In genomic region chr12:125185311-125185739, GRCh38 we compare ENCODE assay signal across 13 cellular contexts. TPM values are rescaled to one million over a fixed set of nuclear protein-coding genes. Genes with fewer than 3 reads are reported as not detected.
DNase-seq lines count a peak whose midpoint lies in the region; ATAC-seq and TF ChIP-seq lines count a peak whose summit lies in the region.
"Had no signal": no experiment of that assay in that cellular context is flagged by ENCODE, and none has a peak within 500 bp of the region (broad histone marks: within the 10 kb centered on the region; RNA-seq: fewer than 3 reads in every experiment).

No MANE protein-coding gene starts in this region.

- H3K36me3 ChIP-seq in SK-N-SH (replicated peaks in 1 of 2; ENCODE audit: control insufficient read depth in 1 of 2, insufficient read depth in 2 of 2, low read length in 1 of 2) = no peaks in the 10 kb centered on the region
- no peaks in the 10 kb centered on the region for H3K36me3 ChIP-seq in brain microvascular endothelial cell (replicated peaks)
- H3K36me3 ChIP-seq: ovary had no signal

- peaks cover 40% of the 10 kb centered on the region for H3K4me1 Mint-ChIP-seq in neural crest cell

- peaks cover 3% of the 10 kb centered on the region for H3F3A ChIP-seq in SK-N-SH (replicated peaks; ENCODE audit: insufficient read depth)

- no peak overlapping the region for H3K27ac Mint-ChIP-seq in neural crest cell (ENCODE audit: unreplicated experiment)
- H3K27ac Mint-ChIP-seq: activated naive CD4-positive, alpha-beta T cell treated with anti-CD3 and anti-CD28 coated beads for 36 hours had no signal

- peaks cover 80% of the 10 kb centered on the region for H3K27me3 Mint-ChIP-seq in neural crest cell (ENCODE audit: low read depth)

- TF ChIP-seq CTCF in GM10266 (IDR thresholded peaks at IDR 0.05; ENCODE audit: control insufficient read depth, insufficient read depth, low read depth, missing control alignments) (no peak), SK-N-SH (IDR thresholded peaks at IDR 0.05) (no peak), neural crest cell (conservative IDR thresholded peaks at IDR 0.05) (no peak), brain microvascular endothelial cell (IDR thresholded peaks at IDR 0.05; ENCODE audit: low read depth, low read length, missing control alignments) (no peak)

- CTCF ChIA-PET in SK-N-SH (lab: Yijun Ruan, JAX) = interaction anchor here (1.2 to 5.7 kb wide), 3 partner anchors 8 to 219 kb away, joined by 3 to 64 read pairs (median 62); no protein-coding TSS in a partner anchor

- no peaks in the 10 kb centered on the region for H3K36me3 Mint-ChIP-seq in neural crest cell (ENCODE audit: low read depth)

- peak overlapping the region; percentile 84 for H3K4me3 Mint-ChIP-seq in neural crest cell
- H3K4me3 Mint-ChIP-seq: activated naive CD4-positive, alpha-beta T cell treated with anti-CD3 and anti-CD28 coated beads for 36 hours had no signal

- no peaks in the 10 kb centered on the region; a peak in 1 of 4 replicates for H3K4me1 ChIP-seq in SK-N-SH (ENCODE audit: control insufficient read depth in 1 of 2, insufficient read depth in 2 of 2, low read depth in 1 of 2, low read length in 1 of 2)

- no peak overlapping the region for H2AFZ ChIP-seq in SK-N-SH (ENCODE audit: low read depth)

- TF ChIP-seq EP300 in SK-N-SH (IDR thresholded peaks at IDR 0.05; ENCODE audit: borderline replicate concordance in 1 of 2, low read depth in 1 of 2, low read length in 1 of 2) = no peak

- no peaks in the 10 kb centered on the region for H3K79me2 ChIP-seq in SK-N-SH (ENCODE audit: insufficient read depth)

- no peaks in the 10 kb centered on the region; the same call in 1 of the 2 replicates for H4K20me1 ChIP-seq in SK-N-SH (ENCODE audit: insufficient read depth)

- no peak for TF ChIP-seq RAD21 in SK-N-SH (IDR thresholded peaks at IDR 0.05; ENCODE audit: low read length)

- no peak for ATAC-seq in HG03280 (IDR thresholded peaks at IDR 0.05; ENCODE audit: unreplicated experiment)

- no peak overlapping the region for H3K9ac ChIP-seq in SK-N-SH

- H3K4me2 ChIP-seq in SK-N-SH = peak overlapping the region; percentile 74

- DNase-seq in GM10266 (ENCODE audit: extremely low spot score) (peak; percentile 12), SK-N-SH (no peak), glomerular visceral epithelial cell (ENCODE audit: extremely low spot score) (peak; percentile 8), neural crest cell (ENCODE audit: low read depth, low spot score) (no peak), NCI-H2227 treated with DMSO at 0.1 percent for 48 hours (lab: John Stamatoyannopoulos, UW) (no peak), brain microvascular endothelial cell (no peak)
- no peak for DNase-seq in stimulated activated naive CD4-positive, alpha-beta T cell treated with Interleukin-2 at 50 U/mL for 16 hours (lab: John Stamatoyannopoulos, UW)
- DNase-seq: activated CD4-positive, alpha-beta T cell treated with anti-CD3 and anti-CD28 coated beads, Interleukin-2, amount 50 U/mL, for 1 hour; activated naive CD4-positive, alpha-beta T cell treated with anti-CD3 and anti-CD28 coated beads for 36 hours; KG1; stimulated activated CD4-positive, alpha-beta T cell treated with anti-CD3 and anti-CD28 coated beads, Interleukin-4, amount 100 ng/mL, for 24 hours had no signal

- no peak overlapping the region; a peak in 1 of 4 replicates for H3K4me3 ChIP-seq in SK-N-SH (ENCODE audit: low read depth in 2 of 2, low read length in 1 of 2)
- no peak overlapping the region for H3K4me3 ChIP-seq in brain microvascular endothelial cell (ENCODE audit: low read depth, low read length)
- H3K4me3 ChIP-seq: ovary had no signal

- POLR2A ChIA-PET in SK-N-SH (lab: Yijun Ruan, JAX) = no interaction called here

- H3K9me2 ChIP-seq in SK-N-SH = no peaks in the 10 kb centered on the region

- WGBS in SK-N-SH (ENCODE audit: low lambda C conversion rate) = 11% methylated on average over 17 of the region's 21 CpGs

- no peak overlapping the region for H3K27ac ChIP-seq in SK-N-SH (ENCODE audit: low read depth in 2 of 2, low read length in 1 of 2)
- H3K27ac ChIP-seq in brain microvascular endothelial cell = no peak overlapping the region
- H3K27ac ChIP-seq: ovary had no signal

- H3K9me3 Mint-ChIP-seq in neural crest cell = no peaks in the 10 kb centered on the region
- H3K9me3 Mint-ChIP-seq: activated naive CD4-positive, alpha-beta T cell treated with anti-CD3 and anti-CD28 coated beads for 36 hours had no signal

- H3K27me3 ChIP-seq in SK-N-SH (ENCODE audit: insufficient read depth) = peaks cover 42% of the 10 kb centered on the region
- peaks cover 38% of the 10 kb centered on the region for H3K27me3 ChIP-seq in brain microvascular endothelial cell (replicated peaks)
- H3K27me3 ChIP-seq: ovary had no signal

- H3K9me3 ChIP-seq in SK-N-SH = no peaks in the 10 kb centered on the region
- H3K9me3 ChIP-seq: ovary had no signal

- in situ Hi-C loops in brain microvascular endothelial cell (cut with HindIII; ENCODE audit: low pct_ligation_motif_present, low sequenced_read_pairs) = no loop called here

TF ChIP-seq in SK-N-SH, 30 proteins besides CTCF, POLR2A, EP300 and RAD21:
- no peak for TF ChIP-seq MAX (IDR thresholded peaks at IDR 0.05; ENCODE audit: low read depth)
- TF ChIP-seq, protein P1, sequence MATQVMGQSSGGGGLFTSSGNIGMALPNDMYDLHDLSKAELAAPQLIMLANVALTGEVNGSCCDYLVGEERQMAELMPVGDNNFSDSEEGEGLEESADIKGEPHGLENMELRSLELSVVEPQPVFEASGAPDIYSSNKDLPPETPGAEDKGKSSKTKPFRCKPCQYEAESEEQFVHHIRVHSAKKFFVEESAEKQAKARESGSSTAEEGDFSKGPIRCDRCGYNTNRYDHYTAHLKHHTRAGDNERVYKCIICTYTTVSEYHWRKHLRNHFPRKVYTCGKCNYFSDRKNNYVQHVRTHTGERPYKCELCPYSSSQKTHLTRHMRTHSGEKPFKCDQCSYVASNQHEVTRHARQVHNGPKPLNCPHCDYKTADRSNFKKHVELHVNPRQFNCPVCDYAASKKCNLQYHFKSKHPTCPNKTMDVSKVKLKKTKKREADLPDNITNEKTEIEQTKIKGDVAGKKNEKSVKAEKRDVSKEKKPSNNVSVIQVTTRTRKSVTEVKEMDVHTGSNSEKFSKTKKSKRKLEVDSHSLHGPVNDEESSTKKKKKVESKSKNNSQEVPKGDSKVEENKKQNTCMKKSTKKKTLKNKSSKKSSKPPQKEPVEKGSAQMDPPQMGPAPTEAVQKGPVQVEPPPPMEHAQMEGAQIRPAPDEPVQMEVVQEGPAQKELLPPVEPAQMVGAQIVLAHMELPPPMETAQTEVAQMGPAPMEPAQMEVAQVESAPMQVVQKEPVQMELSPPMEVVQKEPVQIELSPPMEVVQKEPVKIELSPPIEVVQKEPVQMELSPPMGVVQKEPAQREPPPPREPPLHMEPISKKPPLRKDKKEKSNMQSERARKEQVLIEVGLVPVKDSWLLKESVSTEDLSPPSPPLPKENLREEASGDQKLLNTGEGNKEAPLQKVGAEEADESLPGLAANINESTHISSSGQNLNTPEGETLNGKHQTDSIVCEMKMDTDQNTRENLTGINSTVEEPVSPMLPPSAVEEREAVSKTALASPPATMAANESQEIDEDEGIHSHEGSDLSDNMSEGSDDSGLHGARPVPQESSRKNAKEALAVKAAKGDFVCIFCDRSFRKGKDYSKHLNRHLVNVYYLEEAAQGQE (IDR thresholded peaks at IDR 0.05; ENCODE audit: low read depth, low read length) = no peak
- no peak for TF ChIP-seq CHD2 (IDR thresholded peaks at IDR 0.05; ENCODE audit: low read length, partially characterized antibody)
- no peak for TF ChIP-seq MXI1 (IDR thresholded peaks at IDR 0.05; ENCODE audit: low read depth, low read length)
TF ChIP-seq in SK-N-SH: peak in this region for 0.

RNA-seq across cellular contexts. Expression of gene TMEM132B, which starts 0.9 kb away (rescaled TPM):
- polyA plus RNA-seq in SK-N-SH (2012; rRNA removed) = 0.84 and 0.93 TPM in 2 replicates
- polyA plus RNA-seq in SK-N-SH (2012; cell fraction: cytosol; rRNA removed) = 0.40 and 0.60 TPM in 2 replicates
- polyA plus RNA-seq in SK-N-SH (2012; cell fraction: nucleus; rRNA removed) = 3.0 and 4.3 TPM in 2 replicates
- 9.6 and 13.1 TPM in 2 replicates for total RNA-seq in neural crest cell
- total RNA-seq: activated naive CD4-positive, alpha-beta T cell treated with anti-CD3 and anti-CD28 coated beads for 36 hours had no signal

Comparison
In these comparisons a context has a peak if more than half of its experiments do, and no peak if none do; other contexts are left out.
1. DNase-seq: peak in GM10266 (single experiment) and glomerular visceral epithelial cell (single experiment); none in SK-N-SH (single experiment), neural crest cell (single experiment), NCI-H2227 treated with DMSO at 0.1 percent for 48 hours (single experiment), brain microvascular endothelial cell (single experiment) and stimulated activated naive CD4-positive, alpha-beta T cell treated with Interleukin-2 at 50 U/mL for 16 hours (single experiment).